Comparison of ENCODE assay signal across 9 cellular contexts in genomic region chr6:131061771-131062160, GRCh38. TPM values are rescaled to one million over a fixed set of nuclear protein-coding genes. Genes with fewer than 3 reads are reported as not detected.
DNase-seq lines count a peak whose midpoint lies in the region; ATAC-seq and TF ChIP-seq lines count a peak whose summit lies in the region.
"Had no signal": no experiment of that assay in that cellular context is flagged by ENCODE, and none has a peak within 500 bp of the region (broad histone marks: within the 10 kb centered on the region; RNA-seq: fewer than 3 reads in every experiment).

No MANE protein-coding gene starts in this region.

- H3K9ac ChIP-seq in BLaER1 treated with 17β-estradiol and CSF1 and Interleukin-3, amounts not matched to agents 10 nM and 100 nM: peak overlapping the region; percentile 81 to 94 (median 91)
- H3K9ac ChIP-seq in MM.1S (ENCODE audit: low read length): no peak overlapping the region

- peak overlapping the region; percentile 12 to 44 for H3K27ac Mint-ChIP-seq in natural killer cell treated with Interleukin-12 subunit alpha and Interleukin-12 subunit beta and Interleukin-15 and Interleukin-18, amount 100 ng/mL, for 72 hours

- peak overlapping the region; percentile 79 for H3K4me3 Mint-ChIP-seq in natural killer cell treated with Interleukin-12 subunit alpha and Interleukin-12 subunit beta and Interleukin-15 and Interleukin-18, amount 100 ng/mL, for 72 hours

- peak overlapping the region in 9 of 11 experiments; percentile 82 to 91 (median 89); a peak in 19 of 22 replicates for H3K27ac ChIP-seq in BLaER1 treated with 17β-estradiol and CSF1 and Interleukin-3, amounts not matched to agents 10 nM and 100 nM
- no peak overlapping the region for H3K27ac ChIP-seq in MM.1S (ENCODE audit: low read length)
- H3K27ac ChIP-seq: neutrophil had no signal

- no peaks in the 10 kb centered on the region for H3K9me3 Mint-ChIP-seq in natural killer cell treated with Interleukin-12 subunit alpha and Interleukin-12 subunit beta and Interleukin-15 and Interleukin-18, amount 100 ng/mL, for 72 hours

- TF ChIP-seq CTCF in MM.1S (IDR thresholded peaks at IDR 0.05; ENCODE audit: low read length): no peak

- H3K27me3 Mint-ChIP-seq in natural killer cell treated with Interleukin-12 subunit alpha and Interleukin-12 subunit beta and Interleukin-15 and Interleukin-18, amount 100 ng/mL, for 72 hours: peaks cover 6 to 21% of the 10 kb centered on the region in 2 donors

- peaks cover 0 to 29% (median 8%) of the 10 kb centered on the region in 11 experiments; a peak in 11 of 22 replicates for H4K20me1 ChIP-seq in BLaER1 treated with 17β-estradiol and CSF1 and Interleukin-3, amounts not matched to agents 10 nM and 100 nM
- no peaks in the 10 kb centered on the region for H4K20me1 ChIP-seq in MM.1S (ENCODE audit: insufficient read depth, low read length)

- H3F3A ChIP-seq in MM.1S (ENCODE audit: insufficient read depth, low read length): peaks cover 4% of the 10 kb centered on the region

- ATAC-seq in natural killer cell treated with Interleukin-12 subunit alpha and Interleukin-12 subunit beta and Interleukin-15 and Interleukin-18, amount 100 ng/mL, for 72 hours: no peak
- ATAC-seq in GM19455 (IDR thresholded peaks at IDR 0.05; ENCODE audit: unreplicated experiment) (no peak), HG03280 (IDR thresholded peaks at IDR 0.05; ENCODE audit: unreplicated experiment) (no peak)

- H3K4me1 Mint-ChIP-seq in natural killer cell treated with Interleukin-12 subunit alpha and Interleukin-12 subunit beta and Interleukin-15 and Interleukin-18, amount 100 ng/mL, for 72 hours (ENCODE audit: low read depth in 2 of 2): peaks cover 10 to 25% of the 10 kb centered on the region in 2 donors

- H3K79me2 ChIP-seq in MM.1S (ENCODE audit: low read length): peaks cover 17% of the 10 kb centered on the region; the same call in 1 of the 2 replicates

- H3K9me2 ChIP-seq in MM.1S (replicated peaks; ENCODE audit: insufficient read depth, low read length): no peaks in the 10 kb centered on the region

- H3K4me1 ChIP-seq in BLaER1 treated with 17β-estradiol and CSF1 and Interleukin-3, amounts not matched to agents 10 nM and 100 nM: peaks cover 24 to 37% (median 32%) of the 10 kb centered on the region in 10 experiments
- H3K4me1 ChIP-seq in MM.1S (ENCODE audit: low read length): peaks cover 5% of the 10 kb centered on the region; the same call in 1 of the 2 replicates

- H3K4me2 ChIP-seq in BLaER1 treated with 17β-estradiol and CSF1 and Interleukin-3, amounts not matched to agents 10 nM and 100 nM: peak overlapping the region; percentile 84 to 93 (median 90)
- H3K4me2 ChIP-seq in MM.1S (ENCODE audit: low read depth, low read length): 0 out of 2 replicates have a peak overlapping the region, but pooled peaks have one; percentile 0

- no peak for DNase-seq in MM.1S
- DNase-seq in dermis blood vessel endothelial cell: peak; percentile 13
- no peak for DNase-seq in natural killer cell treated with Interleukin-12 subunit alpha and Interleukin-12 subunit beta and Interleukin-15 and Interleukin-18, amount 100 ng/mL, for 72 hours (ENCODE audit: low spot score)
- no peak for DNase-seq in 8988T
- DNase-seq in epidermal melanocyte (ENCODE audit: insufficient read length, low spot score): no peak

- H3K36me3 ChIP-seq in BLaER1 treated with 17β-estradiol and CSF1 and Interleukin-3, amounts not matched to agents 10 nM and 100 nM: peaks cover 0 to 14% (median 9%) of the 10 kb centered on the region in 11 experiments; a peak in 15 of 22 replicates
- H3K36me3 ChIP-seq in MM.1S (replicated peaks; ENCODE audit: insufficient read depth, low read length): no peaks in the 10 kb centered on the region
- H3K36me3 ChIP-seq: neutrophil had no signal

- H3K9me3 ChIP-seq in BLaER1 treated with 17β-estradiol and CSF1 and Interleukin-3, amounts not matched to agents 10 nM and 100 nM (replicated peaks in 1 of 11): peaks cover 10 to 31% (median 28%) of the 10 kb centered on the region in 11 experiments
- H3K9me3 ChIP-seq in MM.1S (replicated peaks; ENCODE audit: insufficient read depth, low read length): no peaks in the 10 kb centered on the region
- H3K9me3 ChIP-seq: neutrophil had no signal

- peak overlapping the region; percentile 91 to 98 (median 96) for H3K4me3 ChIP-seq in BLaER1 treated with 17β-estradiol and CSF1 and Interleukin-3, amounts not matched to agents 10 nM and 100 nM
- H3K4me3 ChIP-seq in MM.1S (ENCODE audit: low read length): peak overlapping the region; percentile 87; the same call in 1 of the 2 replicates

- no peak overlapping the region for H2AFZ ChIP-seq in MM.1S (ENCODE audit: low read length)

- H3K36me3 Mint-ChIP-seq in natural killer cell treated with Interleukin-12 subunit alpha and Interleukin-12 subunit beta and Interleukin-15 and Interleukin-18, amount 100 ng/mL, for 72 hours: peaks cover 4% of the 10 kb centered on the region

- H3K27me3 ChIP-seq in BLaER1 treated with 17β-estradiol and CSF1 and Interleukin-3, amounts not matched to agents 10 nM and 100 nM: no peaks in the 10 kb centered on the region
- no peaks in the 10 kb centered on the region for H3K27me3 ChIP-seq in MM.1S (replicated peaks; ENCODE audit: insufficient read depth, low read length)

RNA-seq across cellular contexts. Expression of gene EPB41L2, which starts 1.3 kb away (rescaled TPM):
- total RNA-seq in dermis blood vessel endothelial cell: 94.4 and 200 TPM in 2 replicates
- 10 to 100 TPM; 30.5 to 31.0 TPM for total RNA-seq in natural killer cell treated with Interleukin-12 subunit alpha and Interleukin-12 subunit beta and Interleukin-15 and Interleukin-18, amount 100 ng/mL, for 72 hours
